8 cellular contexts compared by ENCODE assay signal in genomic region chr4:184163813-184164212, GRCh38. TPM values are rescaled to one million over a fixed set of nuclear protein-coding genes. Genes with fewer than 3 reads are reported as not detected.
DNase-seq lines count a peak whose midpoint lies in the region; ATAC-seq, FAIRE-seq and TF ChIP-seq lines count a peak whose summit lies in the region.

No MANE protein-coding gene starts in this region.

- dilution Hi-C loops in endothelial cell of umbilical vein (cut with MboI; ENCODE audit: extremely low pct_ligation_motif_present, low sequenced_read_pairs) = no loop called here

- peaks cover 62% of the 10 kb centered on the region for H3K27me3 Mint-ChIP-seq in activated T-helper 2 cell treated with anti-CD3 and anti-CD28 coated beads, Interferon-gamma antibody, Interleukin-2, Interleukin-4, amounts not matched to agents 10 μg/mL and 5 μg/mL and 100 μg/mL, durations not matched to agents 14 hours and 24 hours and 36 hours (ENCODE audit: low read depth)

- POLR2A ChIA-PET in RWPE1 (lab: Yijun Ruan, JAX; ENCODE audit: low non-redundant PET) (no interaction called here), endothelial cell of umbilical vein (lab: Charles Lee) (no interaction called here)

- no peak overlapping the region for H3K9ac ChIP-seq in endothelial cell of umbilical vein (replicated peaks; ENCODE audit: extremely low read depth, insufficient read depth, low read length)

- intact Hi-C loops in endothelial cell of umbilical vein (cut with micrococcal nuclease) = loop anchor here (1.0 to 10.0 kb wide), 2 partner anchors 324 to 439 kb away; no protein-coding TSS in a partner anchor
- intact Hi-C loops in activated T-helper 2 cell treated with anti-CD3 and anti-CD28 coated beads, Interferon-gamma antibody, Interleukin-2, Interleukin-4, amounts not matched to agents 10 μg/mL and 5 μg/mL and 100 μg/mL, durations not matched to agents 14 hours and 24 hours and 36 hours (cut with micrococcal nuclease) = loop anchor here (1.0 kb wide), 1 partner anchor 324 kb away; no protein-coding TSS in a partner anchor

- H3K4me1 Mint-ChIP-seq in activated T-helper 2 cell treated with anti-CD3 and anti-CD28 coated beads, Interferon-gamma antibody, Interleukin-2, Interleukin-4, amounts not matched to agents 10 μg/mL and 5 μg/mL and 100 μg/mL, durations not matched to agents 14 hours and 24 hours and 36 hours (ENCODE audit: low read depth) = peaks cover 4% of the 10 kb centered on the region

- no peak for FAIRE-seq in endothelial cell of umbilical vein (lab: Jason Lieb, UNC)

- H3K27ac ChIP-seq in RWPE1 (no peak overlapping the region), endothelial cell of umbilical vein (ENCODE audit: insufficient read depth, low read depth, low read length) (no peak overlapping the region)

- no peaks in the 10 kb centered on the region for H3K79me2 ChIP-seq in endothelial cell of umbilical vein (ENCODE audit: control insufficient read depth, insufficient read depth, low read length)

- H3K9me3 Mint-ChIP-seq in activated T-helper 2 cell treated with anti-CD3 and anti-CD28 coated beads, Interferon-gamma antibody, Interleukin-2, Interleukin-4, amounts not matched to agents 10 μg/mL and 5 μg/mL and 100 μg/mL, durations not matched to agents 14 hours and 24 hours and 36 hours = no peaks in the 10 kb centered on the region

- no peaks in the 10 kb centered on the region for H3K36me3 Mint-ChIP-seq in activated T-helper 2 cell treated with anti-CD3 and anti-CD28 coated beads, Interferon-gamma antibody, Interleukin-2, Interleukin-4, amounts not matched to agents 10 μg/mL and 5 μg/mL and 100 μg/mL, durations not matched to agents 14 hours and 24 hours and 36 hours (ENCODE audit: low read depth)

- BruUV-seq in endothelial cell of umbilical vein (replicated peaks; lab: Mats Ljungman, UMichigan) = no TSS peak

- H3K9me1 ChIP-seq in endothelial cell of umbilical vein (replicated peaks; ENCODE audit: control insufficient read depth, extremely low read depth, insufficient read depth, low read length) = no peaks in the 10 kb centered on the region

- H2AFZ ChIP-seq in endothelial cell of umbilical vein (ENCODE audit: low read depth, low read length) = no peak overlapping the region

- H3K4me2 ChIP-seq in endothelial cell of umbilical vein (ENCODE audit: insufficient read depth, low read length) = no peak overlapping the region

- peak; percentile 42 for ATAC-seq in HG02885 (IDR thresholded peaks at IDR 0.05; ENCODE audit: poor library complexity, unreplicated experiment)
- ATAC-seq in HG03469 (IDR thresholded peaks at IDR 0.05; ENCODE audit: unreplicated experiment) = no peak
- ATAC-seq in HG03378 (IDR thresholded peaks at IDR 0.05; ENCODE audit: unreplicated experiment) = no peak

- H3K4me1 ChIP-seq in endothelial cell of umbilical vein (ENCODE audit: control insufficient read depth, extremely low read depth, insufficient read depth, low read length) = no peaks in the 10 kb centered on the region

- peak; percentile 0 for DNase-seq in DMS 273 treated with DMSO at 0.1 percent for 48 hours (lab: John Stamatoyannopoulos, UW)
- peak; percentile 45 for DNase-seq in RWPE1 (ENCODE audit: low spot score)
- peak; percentile 5 for DNase-seq in endothelial cell of umbilical vein (ENCODE audit: low read depth, low spot score)
- peak; percentile 2 for DNase-seq in myocyte (ENCODE audit: low read depth)
- DNase-seq in activated T-helper 2 cell treated with anti-CD3 and anti-CD28 coated beads, Interferon-gamma antibody, Interleukin-2, Interleukin-4, amounts not matched to agents 10 μg/mL and 5 μg/mL and 100 μg/mL, durations not matched to agents 14 hours and 24 hours and 36 hours (ENCODE audit: low spot score) = no peak

- H3K4me3 Mint-ChIP-seq in activated T-helper 2 cell treated with anti-CD3 and anti-CD28 coated beads, Interferon-gamma antibody, Interleukin-2, Interleukin-4, amounts not matched to agents 10 μg/mL and 5 μg/mL and 100 μg/mL, durations not matched to agents 14 hours and 24 hours and 36 hours (ENCODE audit: low read depth) = no peak overlapping the region

- TF ChIP-seq CTCF in RWPE1 (conservative IDR thresholded peaks at IDR 0.05; ENCODE audit: low read depth) (peak; percentile 42), endothelial cell of umbilical vein (IDR thresholded peaks at IDR 0.05; ENCODE audit: extremely low read depth in 1 of 2, insufficient read depth in 1 of 2, low read depth in 1 of 2, low read length in 2 of 2) (peak; percentile 33 to 54)

- CTCF ChIA-PET in RWPE1 (lab: Yijun Ruan, JAX) = interaction anchor here (0.8 kb wide), 1 partner anchor 330 kb away, joined by 3 read pairs; no protein-coding TSS in a partner anchor
- CTCF ChIA-PET in endothelial cell of umbilical vein (lab: Charles Lee) = no interaction called here

- H3K27ac Mint-ChIP-seq in activated T-helper 2 cell treated with anti-CD3 and anti-CD28 coated beads, Interferon-gamma antibody, Interleukin-2, Interleukin-4, amounts not matched to agents 10 μg/mL and 5 μg/mL and 100 μg/mL, durations not matched to agents 14 hours and 24 hours and 36 hours = no peak overlapping the region

- H4K20me1 ChIP-seq in endothelial cell of umbilical vein (replicated peaks; ENCODE audit: control insufficient read depth, extremely low read depth, insufficient read depth, low read length) = no peaks in the 10 kb centered on the region

- no peak for TF ChIP-seq POLR2A in endothelial cell of umbilical vein (IDR thresholded peaks at IDR 0.05; ENCODE audit: low read depth, low read length)

- no peak overlapping the region for H3K4me3 ChIP-seq in endothelial cell of umbilical vein (replicated peaks in 1 of 3; ENCODE audit: insufficient read depth in 1 of 3, low read depth in 1 of 3, low read length in 3 of 3)

- no peaks in the 10 kb centered on the region for H3K9me3 ChIP-seq in endothelial cell of umbilical vein (replicated peaks; ENCODE audit: control insufficient read depth, insufficient read depth, low read length)

- peaks cover 0 to 3% of the 10 kb centered on the region in 2 experiments for H3K27me3 ChIP-seq in endothelial cell of umbilical vein (ENCODE audit: control insufficient read depth in 2 of 2, insufficient read depth in 2 of 2, low read length in 2 of 2)

- no peaks in the 10 kb centered on the region for H3K36me3 ChIP-seq in endothelial cell of umbilical vein (ENCODE audit: control insufficient read depth in 2 of 2, extremely low read depth in 1 of 2, insufficient read depth in 2 of 2, low read length in 2 of 2)

TF ChIP-seq in endothelial cell of umbilical vein, 7 proteins besides CTCF, POLR2A, EP300 and RAD21:
- no peak for TF ChIP-seq FOS (IDR thresholded peaks at IDR 0.05; ENCODE audit: borderline replicate concordance, insufficient read depth, low read length)
- TF ChIP-seq MAX (IDR thresholded peaks at IDR 0.05; ENCODE audit: insufficient read depth, insufficient read length) = no peak
- TF ChIP-seq POLR2AphosphoS5 (IDR thresholded peaks at IDR 0.05; ENCODE audit: insufficient read depth, low read depth, low read length) = no peak
- no peak for TF ChIP-seq EZH2 (IDR thresholded peaks at IDR 0.05; ENCODE audit: borderline replicate concordance, low read depth, low read length, severe bottlenecking)
- no peak for TF ChIP-seq GATA2 (IDR thresholded peaks at IDR 0.05; ENCODE audit: insufficient read depth, insufficient read length, low read depth, low read length)
- no peak for TF ChIP-seq JUN (IDR thresholded peaks at IDR 0.05; ENCODE audit: borderline replicate concordance, insufficient read depth, insufficient read length, low read depth)
- no peak for TF ChIP-seq MYC (IDR thresholded peaks at IDR 0.05; ENCODE audit: low read depth, low read length)

RNA-seq across cellular contexts. Expression of gene ENPP6, which starts 53.9 kb away (rescaled TPM):
- total RNA-seq in endothelial cell of umbilical vein (not detected in 2 replicates), myocyte (not detected in 2 replicates)
- not detected in 2 replicates for polyA plus RNA-seq in endothelial cell of umbilical vein
- polyA plus RNA-seq in endothelial cell of umbilical vein (2011; cell fraction: cytosol; rRNA removed) = not detected in 2 replicates
- polyA plus RNA-seq in endothelial cell of umbilical vein (2011; cell fraction: nucleus; rRNA removed) = not detected in 2 replicates
- not detected in 2 replicates for polyA plus RNA-seq in endothelial cell of umbilical vein (2012)
- not detected in 2 replicates for polyA minus RNA-seq in endothelial cell of umbilical vein
- polyA minus RNA-seq in endothelial cell of umbilical vein (2011; cell fraction: cytosol; rRNA and poly(A)+ RNA removed) = not detected
- not detected in 2 replicates for polyA minus RNA-seq in endothelial cell of umbilical vein (2011; cell fraction: nucleus; rRNA and poly(A)+ RNA removed)
- polyA plus RNA-seq in myocyte (2012) = not detected
- 0.14 and 0.41 TPM in 2 replicates for total RNA-seq in activated T-helper 2 cell treated with anti-CD3 and anti-CD28 coated beads, Interferon-gamma antibody, Interleukin-2, Interleukin-4, amounts not matched to agents 10 μg/mL and 5 μg/mL and 100 μg/mL, durations not matched to agents 14 hours and 24 hours and 36 hours
